In the genomic region with DNA sequence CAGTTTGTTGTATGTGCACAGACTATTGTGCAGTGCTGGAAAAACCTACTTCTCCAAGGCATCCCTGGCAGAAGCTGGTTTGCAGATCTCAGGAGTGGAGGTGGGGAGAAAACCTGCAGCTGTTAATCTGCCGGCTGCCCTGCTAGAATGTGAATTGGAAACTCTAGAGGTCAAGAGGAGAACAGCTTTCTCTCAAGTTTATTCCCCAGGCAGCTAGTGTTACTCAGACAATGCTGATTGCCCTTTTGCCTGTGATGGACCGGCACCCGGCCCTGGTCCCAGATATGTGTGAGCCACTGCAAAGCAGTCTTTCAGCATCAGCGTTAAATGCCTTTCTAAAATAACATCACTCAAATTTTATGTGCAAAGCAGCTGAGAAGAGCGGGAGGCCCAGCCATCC, we compare ENCODE assay signal across 1 cellular context.
TF ChIP-seq lines count a peak whose summit lies in the region.

No MANE protein-coding gene starts in this region.

TF ChIP-seq in GM23338, 12 proteins besides CTCF, POLR2A, EP300 and RAD21 (continued from another document):
- TF ChIP-seq, protein P1, sequence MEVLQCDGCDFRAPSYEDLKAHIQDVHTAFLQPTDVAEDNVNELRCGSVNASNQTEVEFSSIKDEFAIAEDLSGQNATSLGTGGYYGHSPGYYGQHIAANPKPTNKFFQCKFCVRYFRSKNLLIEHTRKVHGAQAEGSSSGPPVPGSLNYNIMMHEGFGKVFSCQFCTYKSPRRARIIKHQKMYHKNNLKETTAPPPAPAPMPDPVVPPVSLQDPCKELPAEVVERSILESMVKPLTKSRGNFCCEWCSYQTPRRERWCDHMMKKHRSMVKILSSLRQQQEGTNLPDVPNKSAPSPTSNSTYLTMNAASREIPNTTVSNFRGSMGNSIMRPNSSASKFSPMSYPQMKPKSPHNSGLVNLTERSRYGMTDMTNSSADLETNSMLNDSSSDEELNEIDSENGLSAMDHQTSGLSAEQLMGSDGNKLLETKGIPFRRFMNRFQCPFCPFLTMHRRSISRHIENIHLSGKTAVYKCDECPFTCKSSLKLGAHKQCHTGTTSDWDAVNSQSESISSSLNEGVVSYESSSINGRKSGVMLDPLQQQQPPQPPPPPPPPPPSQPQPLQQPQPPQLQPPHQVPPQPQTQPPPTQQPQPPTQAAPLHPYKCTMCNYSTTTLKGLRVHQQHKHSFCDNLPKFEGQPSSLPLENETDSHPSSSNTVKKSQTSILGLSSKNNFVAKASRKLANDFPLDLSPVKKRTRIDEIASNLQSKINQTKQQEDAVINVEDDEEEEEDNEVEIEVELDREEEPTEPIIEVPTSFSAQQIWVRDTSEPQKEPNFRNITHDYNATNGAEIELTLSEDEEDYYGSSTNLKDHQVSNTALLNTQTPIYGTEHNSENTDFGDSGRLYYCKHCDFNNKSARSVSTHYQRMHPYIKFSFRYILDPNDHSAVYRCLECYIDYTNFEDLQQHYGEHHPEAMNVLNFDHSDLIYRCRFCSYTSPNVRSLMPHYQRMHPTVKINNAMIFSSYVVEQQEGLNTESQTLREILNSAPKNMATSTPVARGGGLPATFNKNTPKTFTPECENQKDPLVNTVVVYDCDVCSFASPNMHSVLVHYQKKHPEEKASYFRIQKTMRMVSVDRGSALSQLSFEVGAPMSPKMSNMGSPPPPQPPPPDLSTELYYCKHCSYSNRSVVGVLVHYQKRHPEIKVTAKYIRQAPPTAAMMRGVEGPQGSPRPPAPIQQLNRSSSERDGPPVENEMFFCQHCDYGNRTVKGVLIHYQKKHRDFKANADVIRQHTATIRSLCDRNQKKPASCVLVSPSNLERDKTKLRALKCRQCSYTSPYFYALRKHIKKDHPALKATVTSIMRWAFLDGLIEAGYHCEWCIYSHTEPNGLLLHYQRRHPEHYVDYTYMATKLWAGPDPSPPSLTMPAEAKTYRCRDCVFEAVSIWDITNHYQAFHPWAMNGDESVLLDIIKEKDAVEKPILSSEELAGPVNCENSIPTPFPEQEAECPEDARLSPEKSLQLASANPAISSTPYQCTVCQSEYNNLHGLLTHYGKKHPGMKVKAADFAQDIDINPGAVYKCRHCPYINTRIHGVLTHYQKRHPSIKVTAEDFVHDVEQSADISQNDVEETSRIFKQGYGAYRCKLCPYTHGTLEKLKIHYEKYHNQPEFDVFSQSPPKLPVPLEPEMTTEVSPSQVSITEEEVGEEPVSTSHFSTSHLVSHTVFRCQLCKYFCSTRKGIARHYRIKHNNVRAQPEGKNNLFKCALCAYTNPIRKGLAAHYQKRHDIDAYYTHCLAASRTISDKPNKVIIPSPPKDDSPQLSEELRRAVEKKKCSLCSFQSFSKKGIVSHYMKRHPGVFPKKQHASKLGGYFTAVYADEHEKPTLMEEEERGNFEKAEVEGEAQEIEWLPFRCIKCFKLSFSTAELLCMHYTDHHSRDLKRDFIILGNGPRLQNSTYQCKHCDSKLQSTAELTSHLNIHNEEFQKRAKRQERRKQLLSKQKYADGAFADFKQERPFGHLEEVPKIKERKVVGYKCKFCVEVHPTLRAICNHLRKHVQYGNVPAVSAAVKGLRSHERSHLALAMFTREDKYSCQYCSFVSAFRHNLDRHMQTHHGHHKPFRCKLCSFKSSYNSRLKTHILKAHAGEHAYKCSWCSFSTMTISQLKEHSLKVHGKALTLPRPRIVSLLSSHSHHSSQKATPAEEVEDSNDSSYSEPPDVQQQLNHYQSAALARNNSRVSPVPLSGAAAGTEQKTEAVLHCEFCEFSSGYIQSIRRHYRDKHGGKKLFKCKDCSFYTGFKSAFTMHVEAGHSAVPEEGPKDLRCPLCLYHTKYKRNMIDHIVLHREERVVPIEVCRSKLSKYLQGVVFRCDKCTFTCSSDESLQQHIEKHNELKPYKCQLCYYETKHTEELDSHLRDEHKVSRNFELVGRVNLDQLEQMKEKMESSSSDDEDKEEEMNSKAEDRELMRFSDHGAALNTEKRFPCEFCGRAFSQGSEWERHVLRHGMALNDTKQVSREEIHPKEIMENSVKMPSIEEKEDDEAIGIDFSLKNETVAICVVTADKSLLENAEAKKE (CRISPR knock-in tag; IDR thresholded peaks at IDR 0.05) = no peak
- no peak for TF ChIP-seq ZNF331 (CRISPR knock-in tag; IDR thresholded peaks at IDR 0.05; ENCODE audit: low read depth)
- no peak for TF ChIP-seq EZH2 (IDR thresholded peaks at IDR 0.05; ENCODE audit: low read depth, unreplicated experiment)
- TF ChIP-seq STAT1 (IDR thresholded peaks at IDR 0.05; ENCODE audit: unreplicated experiment) = no peak
- no peak for TF ChIP-seq POLR2AphosphoS5 (IDR thresholded peaks at IDR 0.05; ENCODE audit: low read depth)
- TF ChIP-seq NANOG (IDR thresholded peaks at IDR 0.05; ENCODE audit: borderline replicate concordance) = no peak
- TF ChIP-seq ZNF114 (CRISPR knock-in tag; IDR thresholded peaks at IDR 0.05) = no peak
- TF ChIP-seq JUNB (IDR thresholded peaks at IDR 0.05; ENCODE audit: unreplicated experiment) = no peak
- TF ChIP-seq ETS1 (IDR thresholded peaks at IDR 0.05) = no peak
TF ChIP-seq in GM23338: peak in this region for 0.
